ENCODE assay signal across 11 cellular contexts in the genomic region with DNA sequence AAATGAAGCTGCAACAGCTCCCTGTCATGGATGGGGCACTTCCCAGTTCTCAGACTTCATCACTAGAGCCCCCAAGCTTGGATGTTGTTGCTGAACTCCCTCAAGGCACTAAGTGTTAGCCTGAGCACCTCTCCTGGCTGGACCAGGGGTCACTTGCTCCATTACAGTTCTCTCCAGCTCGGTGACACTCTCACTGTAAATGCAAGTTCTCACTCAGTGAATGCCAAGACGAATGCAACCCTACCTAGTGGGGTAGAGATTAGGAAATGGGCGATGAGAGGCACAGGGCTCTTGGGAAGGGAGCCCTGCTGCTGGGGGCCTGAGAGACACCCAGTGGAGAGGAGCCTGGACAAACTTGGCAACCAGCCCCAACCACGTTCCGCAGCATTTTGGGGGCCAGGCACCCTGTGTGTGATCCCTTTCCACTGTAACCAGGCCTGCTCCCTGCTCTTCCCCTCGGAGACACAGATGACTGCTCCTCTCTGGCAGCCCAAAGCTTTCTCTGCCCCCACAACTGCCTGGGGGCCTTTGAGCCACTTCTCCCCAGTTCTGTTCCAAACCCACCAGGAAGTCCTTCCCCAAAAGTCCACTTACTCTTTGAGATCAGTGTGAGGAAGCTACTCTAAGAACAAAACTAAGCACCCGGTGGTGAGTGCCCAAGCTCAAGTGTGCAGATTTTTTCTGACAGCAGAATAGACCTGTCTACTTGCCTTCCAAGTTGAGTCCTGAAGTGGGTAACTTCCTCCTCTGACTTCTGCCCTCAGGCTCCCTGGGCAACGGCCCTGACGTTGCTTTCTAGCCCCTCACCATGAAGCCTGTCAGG. TPM values are rescaled to one million over a fixed set of nuclear protein-coding genes. Genes with fewer than 3 reads are reported as not detected.
A peak's percentile ranks its signal among the peaks of the same experiment; 100 is the strongest.
DNase-seq lines count a peak whose midpoint lies in the region; ATAC-seq and TF ChIP-seq lines count a peak whose summit lies in the region.
"Had no signal": no experiment of that assay in that cellular context is flagged by ENCODE, and none has a peak within 500 bp of the region (broad histone marks: within the 10 kb centered on the region; RNA-seq: fewer than 3 reads in every experiment).

No MANE protein-coding gene starts in this region.

- POLR2A ChIA-PET in CD8-positive, alpha-beta T cell (lab: Charles Lee), result interaction anchor here (0.7 to 1.1 kb wide), 2 partner anchors 10 to 19 kb away, joined by 3 read pairs; no protein-coding TSS in a partner anchor

- H3K4me3 Mint-ChIP-seq in CD8-positive, alpha-beta T cell, result no peak overlapping the region
- peak overlapping the region; percentile 47 for H3K4me3 Mint-ChIP-seq in dendritic cell treated with granulocyte-macrophage colony-stimulating factor and Interleukin-4, amounts not matched to agents 40 ng/mL and 50 ng/mL, for 4 days
- H3K4me3 Mint-ChIP-seq: activated T-helper 17 cell treated with anti-CD3 and anti-CD28 coated beads, Interleukin-2, amount 50 U/mL, for 72 hours had no signal

- no peak for DNase-seq in CD8-positive, alpha-beta T cell
- DNase-seq in MM.1S (no peak), trophoblast cell (no peak), NCI-H2227 (lab: John Stamatoyannopoulos, UW; ENCODE audit: unreplicated experiment) (no peak), cerebellar cortex (ENCODE audit: low spot score) (no peak), posterior cingulate gyrus (no peak), HK-2 (ENCODE audit: unreplicated experiment) (no peak)

- H3K27ac ChIP-seq in CD8-positive, alpha-beta T cell (ENCODE audit: low read depth, low read length), result no peak overlapping the region
- H3K27ac ChIP-seq in MM.1S (ENCODE audit: low read length) (peak overlapping the region; percentile 76), trophoblast cell (ENCODE audit: low read depth, low read length) (peak overlapping the region; percentile 11)

- H3K9me3 ChIP-seq in CD8-positive, alpha-beta T cell (ENCODE audit: low read length), result no peaks in the 10 kb centered on the region
- H3K9me3 ChIP-seq in MM.1S (replicated peaks; ENCODE audit: insufficient read depth, low read length), result no peaks in the 10 kb centered on the region
- no peaks in the 10 kb centered on the region for H3K9me3 ChIP-seq in trophoblast cell (ENCODE audit: insufficient read depth, low read depth, low read length)

- no peak overlapping the region for H2AFZ ChIP-seq in MM.1S (ENCODE audit: low read length)
- H2AFZ ChIP-seq in trophoblast cell (ENCODE audit: insufficient read depth, low read length, poor library complexity), result no peak overlapping the region

- no peak overlapping the region for H2BK5ac ChIP-seq in trophoblast cell (ENCODE audit: low read depth, low read length, poor library complexity)

- no peak for ATAC-seq in CD8-positive, alpha-beta T cell
- ATAC-seq: activated T-helper 17 cell treated with anti-CD3 and anti-CD28 coated beads, Interleukin-2, amount 50 U/mL, for 72 hours had no signal

- no peak overlapping the region for H3K4ac ChIP-seq in trophoblast cell (ENCODE audit: low read depth, low read length)

- H4K12ac ChIP-seq in trophoblast cell (ENCODE audit: low read depth, low read length), result no peak overlapping the region

- no peak for TF ChIP-seq CTCF in CD8-positive, alpha-beta T cell (IDR thresholded peaks at IDR 0.05)
- no peak for TF ChIP-seq CTCF in MM.1S (IDR thresholded peaks at IDR 0.05; ENCODE audit: low read length)

- H3K27ac Mint-ChIP-seq in CD8-positive, alpha-beta T cell, result peak overlapping the region; percentile 57
- H3K27ac Mint-ChIP-seq in dendritic cell treated with granulocyte-macrophage colony-stimulating factor and Interleukin-4, amounts not matched to agents 40 ng/mL and 50 ng/mL, for 4 days, result peak overlapping the region; percentile 95
- H3K27ac Mint-ChIP-seq: activated T-helper 17 cell treated with anti-CD3 and anti-CD28 coated beads, Interleukin-2, amount 50 U/mL, for 72 hours had no signal

- H3K9ac ChIP-seq in MM.1S (ENCODE audit: low read length), result peak overlapping the region; percentile 19; the same call in 1 of the 2 replicates
- H3K9ac ChIP-seq in trophoblast cell (ENCODE audit: low read length), result no peak overlapping the region

- no peaks in the 10 kb centered on the region for H4K20me1 ChIP-seq in MM.1S (ENCODE audit: insufficient read depth, low read length)

- CTCF ChIA-PET in CD8-positive, alpha-beta T cell (lab: Charles Lee), result interaction anchor here (1.4 to 15.9 kb wide), 5 partner anchors 8 to 162 kb away, joined by 4 to 281 read pairs (median 11); a partner anchor contains a TSS

- H3K4me2 ChIP-seq in MM.1S (ENCODE audit: low read depth, low read length), result peak overlapping the region; percentile 52; the same call in 1 of the 2 replicates
- H3K4me2 ChIP-seq in trophoblast cell (ENCODE audit: low read length), result no peak overlapping the region

- no peak overlapping the region for H3K18ac ChIP-seq in trophoblast cell (ENCODE audit: low read length)

- intact Hi-C loops in CD8-positive, alpha-beta T cell (cut with DNase I, micrococcal nuclease), result no loop called here
- intact Hi-C loops in dendritic cell treated with granulocyte-macrophage colony-stimulating factor and Interleukin-4, amounts not matched to agents 40 ng/mL and 50 ng/mL, for 4 days (cut with micrococcal nuclease), result loop anchor here (2.0 kb wide), 1 partner anchor 13 kb away; no protein-coding TSS in a partner anchor
- intact Hi-C loops in posterior cingulate gyrus (cut with DNase I), result no loop called here

- peaks cover 17% of the 10 kb centered on the region for H3K79me1 ChIP-seq in trophoblast cell (ENCODE audit: low read length)

- H2BK120ac ChIP-seq in trophoblast cell (ENCODE audit: insufficient read depth, low read length, poor library complexity), result no peak overlapping the region

- no peak overlapping the region for H4K91ac ChIP-seq in trophoblast cell (ENCODE audit: low read depth, low read length)

- H3K9me3 Mint-ChIP-seq in CD8-positive, alpha-beta T cell, result no peaks in the 10 kb centered on the region
- no peaks in the 10 kb centered on the region for H3K9me3 Mint-ChIP-seq in dendritic cell treated with granulocyte-macrophage colony-stimulating factor and Interleukin-4, amounts not matched to agents 40 ng/mL and 50 ng/mL, for 4 days
- H3K9me3 Mint-ChIP-seq: activated T-helper 17 cell treated with anti-CD3 and anti-CD28 coated beads, Interleukin-2, amount 50 U/mL, for 72 hours had no signal

- H3K27me3 Mint-ChIP-seq in CD8-positive, alpha-beta T cell (ENCODE audit: low read depth), result no peaks in the 10 kb centered on the region
- no peaks in the 10 kb centered on the region for H3K27me3 Mint-ChIP-seq in dendritic cell treated with granulocyte-macrophage colony-stimulating factor and Interleukin-4, amounts not matched to agents 40 ng/mL and 50 ng/mL, for 4 days
- H3K27me3 Mint-ChIP-seq: activated T-helper 17 cell treated with anti-CD3 and anti-CD28 coated beads, Interleukin-2, amount 50 U/mL, for 72 hours had no signal

- WGBS in trophoblast cell (ENCODE audit: extremely low coverage, insufficient coverage, insufficient read length), result no CpG with 5 or more reads among the region's 9 CpGs

- no peaks in the 10 kb centered on the region for H3K9me2 ChIP-seq in MM.1S (replicated peaks; ENCODE audit: insufficient read depth, low read length)

- H4K8ac ChIP-seq in trophoblast cell (ENCODE audit: low read depth, low read length), result no peak overlapping the region

- H3F3A ChIP-seq in MM.1S (ENCODE audit: insufficient read depth, low read length), result peaks cover 51% of the 10 kb centered on the region

- H3K4me3 ChIP-seq in CD8-positive, alpha-beta T cell (ENCODE audit: low read depth, low read length), result no peak overlapping the region
- no peak overlapping the region for H3K4me3 ChIP-seq in MM.1S (ENCODE audit: low read length)
- H3K4me3 ChIP-seq in trophoblast cell (ENCODE audit: low read depth, low read length), result no peak overlapping the region

- H3K4me1 ChIP-seq in CD8-positive, alpha-beta T cell (ENCODE audit: insufficient read depth, low read length), result peaks cover 37% of the 10 kb centered on the region
- H3K4me1 ChIP-seq in MM.1S (ENCODE audit: low read length), result peaks cover 55% of the 10 kb centered on the region
- peaks cover 29 to 41% of the 10 kb centered on the region in 2 experiments for H3K4me1 ChIP-seq in trophoblast cell (ENCODE audit: control insufficient read depth in 1 of 2, insufficient read depth in 2 of 2, low read length in 2 of 2)

- H3K14ac ChIP-seq in trophoblast cell (ENCODE audit: low read length), result peak overlapping the region; percentile 16

- H3K4me1 Mint-ChIP-seq in CD8-positive, alpha-beta T cell (ENCODE audit: low read depth), result peaks cover 49% of the 10 kb centered on the region
- H3K4me1 Mint-ChIP-seq in dendritic cell treated with granulocyte-macrophage colony-stimulating factor and Interleukin-4, amounts not matched to agents 40 ng/mL and 50 ng/mL, for 4 days (ENCODE audit: low read depth), result peaks cover 92% of the 10 kb centered on the region

- H3K79me2 ChIP-seq in MM.1S (ENCODE audit: low read length), result peaks cover 73% of the 10 kb centered on the region
- H3K79me2 ChIP-seq in trophoblast cell (ENCODE audit: control insufficient read depth, insufficient read depth, low read length, poor library complexity), result no peaks in the 10 kb centered on the region

- peak overlapping the region; percentile 30 for H2BK12ac ChIP-seq in trophoblast cell (ENCODE audit: low read length)

- no peaks in the 10 kb centered on the region for H3K36me3 ChIP-seq in CD8-positive, alpha-beta T cell (ENCODE audit: insufficient read depth, low read length)
- H3K36me3 ChIP-seq in MM.1S (replicated peaks; ENCODE audit: insufficient read depth, low read length) (peaks cover 3% of the 10 kb centered on the region; the same call in 1 of the 2 replicates), trophoblast cell (ENCODE audit: control insufficient read depth in 1 of 2, insufficient read depth in 2 of 2, low read length in 2 of 2) (peaks cover 16 to 27% of the 10 kb centered on the region in 2 experiments)

- no peaks in the 10 kb centered on the region for H3K36me3 Mint-ChIP-seq in CD8-positive, alpha-beta T cell
- peaks cover 54% of the 10 kb centered on the region for H3K36me3 Mint-ChIP-seq in dendritic cell treated with granulocyte-macrophage colony-stimulating factor and Interleukin-4, amounts not matched to agents 40 ng/mL and 50 ng/mL, for 4 days (ENCODE audit: low read depth)

- no peaks in the 10 kb centered on the region for H3K27me3 ChIP-seq in CD8-positive, alpha-beta T cell (ENCODE audit: insufficient read depth, low read length)
- no peaks in the 10 kb centered on the region for H3K27me3 ChIP-seq in MM.1S (replicated peaks; ENCODE audit: insufficient read depth, low read length)
- H3K27me3 ChIP-seq in trophoblast cell (ENCODE audit: insufficient read depth, low read length), result no peaks in the 10 kb centered on the region

- H3K23ac ChIP-seq in trophoblast cell (ENCODE audit: low read length), result no peak overlapping the region

- H2AK5ac ChIP-seq in trophoblast cell (ENCODE audit: low read length), result peak overlapping the region; percentile 22

RNA-seq across cellular contexts. Expression of a gene that starts 8.0 kb away (rescaled TPM):
- 10 to 100 TPM; 30.4 to 32.3 TPM for total RNA-seq in CD8-positive, alpha-beta T cell
- 3.6 and 3.7 TPM in 2 replicates for polyA plus RNA-seq in trophoblast cell (2013)

RNA-seq across cellular contexts. Expression of a gene that starts 43.8 kb away (rescaled TPM):
- total RNA-seq in CD8-positive, alpha-beta T cell, result 1 to 10 TPM; 1.2 to 1.9 TPM
- polyA plus RNA-seq in trophoblast cell (2013), result 16.8 and 19.9 TPM in 2 replicates
- total RNA-seq: MCF 10A, pulmonary artery endothelial cell had no signal
